9 cellular contexts compared by ENCODE assay signal in the genomic region with DNA sequence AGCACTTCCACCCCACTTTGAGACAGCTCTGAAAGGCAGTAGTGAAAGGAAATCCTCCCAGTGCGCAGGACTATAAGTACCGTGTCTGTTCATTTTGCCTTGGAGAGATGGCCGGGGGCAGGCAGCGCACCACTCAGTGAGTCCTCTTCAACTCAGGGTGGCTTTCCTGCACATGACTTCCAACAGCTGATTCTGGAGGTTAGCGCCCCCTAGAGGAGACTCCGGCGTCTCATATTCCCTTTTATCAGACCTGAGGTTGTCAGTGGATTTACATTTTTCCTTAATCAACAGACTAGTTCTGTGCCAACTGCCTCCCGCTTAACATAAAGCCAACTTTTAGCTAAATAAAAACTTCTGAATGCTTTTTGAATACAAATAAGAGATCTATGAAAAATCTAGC.
A peak's percentile ranks its signal among the peaks of the same experiment; 100 is the strongest.
DNase-seq lines count a peak whose midpoint lies in the region; ATAC-seq and TF ChIP-seq lines count a peak whose summit lies in the region.
"Had no signal": no experiment of that assay in that cellular context is flagged by ENCODE, and none has a peak within 500 bp of the region (broad histone marks: within the 10 kb centered on the region; RNA-seq: fewer than 3 reads in every experiment).

No MANE protein-coding gene starts in this region.

- H3K27ac Mint-ChIP-seq in CD14-positive monocyte (no peak overlapping the region), glutamatergic neuron (ENCODE audit: unreplicated experiment) (no peak overlapping the region)

- peak; percentile 59 for TF ChIP-seq CTCF in CD14-positive monocyte (IDR thresholded peaks at IDR 0.05)
- TF ChIP-seq CTCF in GM12874 (IDR thresholded peaks at IDR 0.05; ENCODE audit: insufficient read depth, low read depth, low read length): peak; percentile 55; the same call in 1 of the 2 replicates
- TF ChIP-seq CTCF in glutamatergic neuron (IDR thresholded peaks at IDR 0.05; ENCODE audit: partially characterized antibody, unreplicated experiment): peak; percentile 59

- peaks cover 3 to 6% (median 6%) of the 10 kb centered on the region in 3 donors for H3K27me3 Mint-ChIP-seq in CD14-positive monocyte (ENCODE audit: low read depth in 3 of 3)
- peaks cover 3% of the 10 kb centered on the region for H3K27me3 Mint-ChIP-seq in glutamatergic neuron (ENCODE audit: unreplicated experiment)

- H3K36me3 Mint-ChIP-seq in CD14-positive monocyte: no peaks in the 10 kb centered on the region
- H3K36me3 Mint-ChIP-seq in glutamatergic neuron (ENCODE audit: unreplicated experiment): peaks cover 6% of the 10 kb centered on the region

- DNase-seq in CD14-positive monocyte (ENCODE audit: low spot score) (no peak), RPMI7951 (ENCODE audit: low read depth) (peak; percentile 11), glutamatergic neuron (peak; percentile 36), HCEC 1CT (no peak), hypothalamus (lab: John Stamatoyannopoulos, UW) (no peak), NK-92 (lab: John Stamatoyannopoulos, UW; ENCODE audit: unreplicated experiment) (no peak)
- DNase-seq: SHP77 treated with DMSO at 0.1 percent for 48 hours had no signal

- no peaks in the 10 kb centered on the region for H3K9me3 Mint-ChIP-seq in CD14-positive monocyte
- H3K9me3 Mint-ChIP-seq in glutamatergic neuron (ENCODE audit: unreplicated experiment): peaks cover 3% of the 10 kb centered on the region

- no peak for ATAC-seq in HG02870 (IDR thresholded peaks at IDR 0.05; ENCODE audit: unreplicated experiment)

- intact Hi-C loops in CD14-positive monocyte (cut with micrococcal nuclease): no loop called here

- H3K4me3 Mint-ChIP-seq in CD14-positive monocyte (no peak overlapping the region), glutamatergic neuron (ENCODE audit: unreplicated experiment) (no peak overlapping the region)

- H3K4me1 Mint-ChIP-seq in CD14-positive monocyte: peaks cover 8% of the 10 kb centered on the region
- no peaks in the 10 kb centered on the region for H3K4me1 Mint-ChIP-seq in glutamatergic neuron (ENCODE audit: low read depth, unreplicated experiment)

Comparison
In these comparisons a context has a peak if more than half of its experiments do, and no peak if none do; other contexts are left out.
1. DNase-seq: peak in RPMI7951 (single experiment) and glutamatergic neuron (single experiment); none in CD14-positive monocyte (single experiment), HCEC 1CT (single experiment), hypothalamus (0 of 51) and NK-92 (single experiment).
2. Peak in every context shown above with its lines, with median percentiles within 50 percentile points of each other: CTCF ChIP-seq.